1 cellular context compared by ENCODE assay signal in the genomic region with DNA sequence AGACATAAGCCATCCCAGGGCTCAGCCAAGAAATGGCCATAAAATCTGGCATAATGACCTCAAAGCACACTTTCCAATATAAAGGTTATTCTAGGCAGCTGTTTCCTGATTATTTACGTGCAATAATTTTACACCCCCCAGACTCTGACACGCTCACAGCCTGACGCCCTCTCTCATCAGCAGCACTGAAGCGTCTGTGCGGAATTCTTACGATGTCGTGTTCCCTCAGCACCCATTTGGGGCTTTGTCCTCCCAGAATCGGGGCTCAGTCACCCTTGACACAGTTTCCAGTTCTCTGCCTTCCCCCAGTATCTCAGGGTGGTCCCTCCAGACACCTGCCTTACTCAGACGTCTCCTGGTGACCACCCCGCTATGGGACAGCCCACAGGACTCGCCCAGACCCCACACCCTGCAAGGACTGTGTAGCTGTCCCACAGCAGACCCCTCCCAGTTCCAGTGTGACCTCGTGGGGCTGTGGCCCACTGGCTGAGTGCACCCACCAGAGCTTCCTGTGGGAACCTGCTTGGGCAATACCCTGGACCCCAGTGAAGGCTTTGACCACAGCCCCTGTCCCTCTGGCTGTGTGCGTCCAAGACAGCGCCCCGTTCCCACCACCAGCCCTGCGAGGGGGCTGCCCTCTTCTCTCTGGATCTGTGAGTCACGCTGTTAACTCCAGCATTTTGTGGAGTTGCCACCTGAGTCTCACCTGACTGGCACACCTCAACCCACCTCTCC.
TF ChIP-seq lines count a peak whose summit lies in the region.

No MANE protein-coding gene starts in this region.

TF ChIP-seq in K562, 482 proteins besides CTCF, POLR2A, EP300 and RAD21:
- TF ChIP-seq, protein P1, sequence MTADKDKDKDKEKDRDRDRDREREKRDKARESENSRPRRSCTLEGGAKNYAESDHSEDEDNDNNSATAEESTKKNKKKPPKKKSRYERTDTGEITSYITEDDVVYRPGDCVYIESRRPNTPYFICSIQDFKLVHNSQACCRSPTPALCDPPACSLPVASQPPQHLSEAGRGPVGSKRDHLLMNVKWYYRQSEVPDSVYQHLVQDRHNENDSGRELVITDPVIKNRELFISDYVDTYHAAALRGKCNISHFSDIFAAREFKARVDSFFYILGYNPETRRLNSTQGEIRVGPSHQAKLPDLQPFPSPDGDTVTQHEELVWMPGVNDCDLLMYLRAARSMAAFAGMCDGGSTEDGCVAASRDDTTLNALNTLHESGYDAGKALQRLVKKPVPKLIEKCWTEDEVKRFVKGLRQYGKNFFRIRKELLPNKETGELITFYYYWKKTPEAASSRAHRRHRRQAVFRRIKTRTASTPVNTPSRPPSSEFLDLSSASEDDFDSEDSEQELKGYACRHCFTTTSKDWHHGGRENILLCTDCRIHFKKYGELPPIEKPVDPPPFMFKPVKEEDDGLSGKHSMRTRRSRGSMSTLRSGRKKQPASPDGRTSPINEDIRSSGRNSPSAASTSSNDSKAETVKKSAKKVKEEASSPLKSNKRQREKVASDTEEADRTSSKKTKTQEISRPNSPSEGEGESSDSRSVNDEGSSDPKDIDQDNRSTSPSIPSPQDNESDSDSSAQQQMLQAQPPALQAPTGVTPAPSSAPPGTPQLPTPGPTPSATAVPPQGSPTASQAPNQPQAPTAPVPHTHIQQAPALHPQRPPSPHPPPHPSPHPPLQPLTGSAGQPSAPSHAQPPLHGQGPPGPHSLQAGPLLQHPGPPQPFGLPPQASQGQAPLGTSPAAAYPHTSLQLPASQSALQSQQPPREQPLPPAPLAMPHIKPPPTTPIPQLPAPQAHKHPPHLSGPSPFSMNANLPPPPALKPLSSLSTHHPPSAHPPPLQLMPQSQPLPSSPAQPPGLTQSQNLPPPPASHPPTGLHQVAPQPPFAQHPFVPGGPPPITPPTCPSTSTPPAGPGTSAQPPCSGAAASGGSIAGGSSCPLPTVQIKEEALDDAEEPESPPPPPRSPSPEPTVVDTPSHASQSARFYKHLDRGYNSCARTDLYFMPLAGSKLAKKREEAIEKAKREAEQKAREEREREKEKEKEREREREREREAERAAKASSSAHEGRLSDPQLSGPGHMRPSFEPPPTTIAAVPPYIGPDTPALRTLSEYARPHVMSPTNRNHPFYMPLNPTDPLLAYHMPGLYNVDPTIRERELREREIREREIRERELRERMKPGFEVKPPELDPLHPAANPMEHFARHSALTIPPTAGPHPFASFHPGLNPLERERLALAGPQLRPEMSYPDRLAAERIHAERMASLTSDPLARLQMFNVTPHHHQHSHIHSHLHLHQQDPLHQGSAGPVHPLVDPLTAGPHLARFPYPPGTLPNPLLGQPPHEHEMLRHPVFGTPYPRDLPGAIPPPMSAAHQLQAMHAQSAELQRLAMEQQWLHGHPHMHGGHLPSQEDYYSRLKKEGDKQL (CRISPR knock-in tag; IDR thresholded peaks at IDR 0.05; ENCODE audit: borderline replicate concordance): 0 out of 2 replicates have a peak, but pooled peaks have one; percentile 37
- no peak for TF ChIP-seq ZNF589 (CRISPR knock-in tag; IDR thresholded peaks at IDR 0.05; ENCODE audit: low read depth)
